Comparison of ENCODE assay signal across 22 cellular contexts in the genomic region with DNA sequence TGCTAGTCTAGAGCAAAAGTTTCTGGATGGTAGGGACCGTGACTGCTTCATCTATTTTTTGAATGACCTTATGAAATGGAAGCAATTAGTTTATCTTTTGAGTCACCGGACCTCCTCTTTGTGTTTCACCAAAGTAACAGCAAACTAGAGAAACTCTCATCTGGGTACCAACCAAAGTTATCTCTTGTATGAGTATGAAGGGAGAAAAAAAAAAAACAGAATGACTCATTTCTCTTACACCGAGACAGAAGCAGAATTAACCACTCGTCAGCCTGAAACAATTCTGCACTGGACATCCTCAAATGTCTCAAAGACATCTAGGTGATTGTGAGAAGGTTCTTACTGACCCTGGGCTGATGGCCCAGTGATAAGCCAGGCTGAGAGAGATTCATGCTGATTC. TPM values are rescaled to one million over a fixed set of nuclear protein-coding genes. Genes with fewer than 3 reads are reported as not detected.
DNase-seq lines count a peak whose midpoint lies in the region; ATAC-seq and TF ChIP-seq lines count a peak whose summit lies in the region.
"Had no signal": no experiment of that assay in that cellular context is flagged by ENCODE, and none has a peak within 500 bp of the region (broad histone marks: within the 10 kb centered on the region; RNA-seq: fewer than 3 reads in every experiment).

No MANE protein-coding gene starts in this region.

- POLR2A ChIA-PET in activated CD4-positive, alpha-beta memory T cell treated with anti-CD3 and anti-CD28 coated beads for 36 hours (lab: Charles Lee), result no interaction called here
- POLR2A ChIA-PET in activated CD4-positive, alpha-beta memory T cell treated with anti-CD3 and anti-CD28 coated beads, Interleukin-2, amount 10 ng/mL, durations not matched to agents 7 days and 5 days (lab: Charles Lee), result interaction anchor here (1.4 kb wide), 1 partner anchor 18 kb away, joined by 3 read pairs; the partner anchor contains the start of gene ZNF100

- CTCF ChIA-PET in activated CD4-positive, alpha-beta memory T cell treated with anti-CD3 and anti-CD28 coated beads for 36 hours (lab: Charles Lee), result no interaction called here
- CTCF ChIA-PET in activated CD4-positive, alpha-beta memory T cell treated with anti-CD3 and anti-CD28 coated beads, Interleukin-2, amount 10 ng/mL, durations not matched to agents 7 days and 5 days (lab: Charles Lee), result no interaction called here

- peaks cover 8% of the 10 kb centered on the region for H3K9me3 Mint-ChIP-seq in activated CD4-positive, alpha-beta memory T cell treated with anti-CD3 and anti-CD28 coated beads for 36 hours
- peaks cover 47% of the 10 kb centered on the region for H3K9me3 Mint-ChIP-seq in activated CD4-positive, alpha-beta memory T cell treated with anti-CD3 and anti-CD28 coated beads, Interleukin-2, amount 10 ng/mL, durations not matched to agents 7 days and 5 days
- peaks cover 3 to 7% of the 10 kb centered on the region in 2 donors for H3K9me3 Mint-ChIP-seq in stimulated activated naive B cell treated with anti-CD40 and anti-IgM and Interleukin-4, amounts not matched to agents 10 μg/mL and 1 μg/mL and 100 μg/mL, for 72 hours

- H3K27me3 Mint-ChIP-seq in activated CD4-positive, alpha-beta memory T cell treated with anti-CD3 and anti-CD28 coated beads for 36 hours, result no peaks in the 10 kb centered on the region
- no peaks in the 10 kb centered on the region for H3K27me3 Mint-ChIP-seq in activated CD4-positive, alpha-beta memory T cell treated with anti-CD3 and anti-CD28 coated beads, Interleukin-2, amount 10 ng/mL, durations not matched to agents 7 days and 5 days
- H3K27me3 Mint-ChIP-seq in stimulated activated naive B cell treated with anti-CD40 and anti-IgM and Interleukin-4, amounts not matched to agents 10 μg/mL and 1 μg/mL and 100 μg/mL, for 72 hours, result no peaks in the 10 kb centered on the region

- no peak overlapping the region for H3K4me3 Mint-ChIP-seq in activated CD4-positive, alpha-beta memory T cell treated with anti-CD3 and anti-CD28 coated beads for 36 hours
- no peak overlapping the region for H3K4me3 Mint-ChIP-seq in activated CD4-positive, alpha-beta memory T cell treated with anti-CD3 and anti-CD28 coated beads, Interleukin-2, amount 10 ng/mL, durations not matched to agents 7 days and 5 days
- H3K4me3 Mint-ChIP-seq in stimulated activated naive B cell treated with anti-CD40 and anti-IgM and Interleukin-4, amounts not matched to agents 10 μg/mL and 1 μg/mL and 100 μg/mL, for 72 hours, result no peak overlapping the region
- H3K4me3 Mint-ChIP-seq: T-helper 1 cell treated with Interleukin-12 subunit alpha and Interleukin-12 subunit beta and Interleukin-4 antibody, amounts not matched to agents 30 μg/mL and 1 μg/mL, for 36 hours had no signal

- no peak overlapping the region for H3K4me3 ChIP-seq in choroid plexus epithelial cell (ENCODE audit: low read depth, low read length)
- H3K4me3 ChIP-seq: lung, SJCRH30, spleen had no signal

- H3K4me1 Mint-ChIP-seq in activated CD4-positive, alpha-beta memory T cell treated with anti-CD3 and anti-CD28 coated beads for 36 hours (ENCODE audit: low read depth), result peaks cover 17% of the 10 kb centered on the region
- peaks cover 2% of the 10 kb centered on the region for H3K4me1 Mint-ChIP-seq in activated CD4-positive, alpha-beta memory T cell treated with anti-CD3 and anti-CD28 coated beads, Interleukin-2, amount 10 ng/mL, durations not matched to agents 7 days and 5 days
- peaks cover 8 to 19% of the 10 kb centered on the region in 2 donors for H3K4me1 Mint-ChIP-seq in stimulated activated naive B cell treated with anti-CD40 and anti-IgM and Interleukin-4, amounts not matched to agents 10 μg/mL and 1 μg/mL and 100 μg/mL, for 72 hours

- DNase-seq in activated CD4-positive, alpha-beta memory T cell treated with anti-CD3 and anti-CD28 coated beads for 36 hours, result no peak
- DNase-seq in activated CD4-positive, alpha-beta memory T cell treated with anti-CD3 and anti-CD28 coated beads, Interleukin-2, amount 10 ng/mL, durations not matched to agents 7 days and 5 days, result no peak
- DNase-seq in RPMI7951 (ENCODE audit: low read depth) (peak; percentile 3), choroid plexus epithelial cell (ENCODE audit: low read depth) (peak; percentile 25), NCI-H1417 treated with DMSO at 0.1 percent for 48 hours (lab: John Stamatoyannopoulos, UW) (no peak), NCI-H2227 (lab: John Stamatoyannopoulos, UW; ENCODE audit: unreplicated experiment) (no peak)
- DNase-seq in stimulated activated naive B cell treated with anti-CD40 and anti-IgM and Interleukin-4, amounts not matched to agents 10 μg/mL and 1 μg/mL and 100 μg/mL, for 72 hours, result no peak
- DNase-seq: activated CD4-positive, alpha-beta T cell treated with anti-CD3 and anti-CD28 coated beads, Interleukin-2, amount 50 U/mL, for 4 hours; activated naive CD4-positive, alpha-beta T cell treated with Interleukin-2 at 50 U/mL for 16 hours; BE2C; COR-L47; dermis blood vessel endothelial cell; KBM-7; NCI-H2029; NCI-H345; OCI-M1; SJCRH30; spleen; stimulated activated CD4-positive, alpha-beta T cell treated with anti-CD3 and anti-CD28 coated beads, Interleukin-4, amount 100 ng/mL, for 4 hours had no signal

- ATAC-seq in stimulated activated naive B cell treated with anti-CD40 and anti-IgM and Interleukin-4, amounts not matched to agents 10 μg/mL and 1 μg/mL and 100 μg/mL, for 72 hours (replicated peaks), result peak; percentile 73 to 92
- ATAC-seq in GM19351 (IDR thresholded peaks at IDR 0.05; ENCODE audit: unreplicated experiment), result no peak

- intact Hi-C loops in activated CD4-positive, alpha-beta memory T cell treated with anti-CD3 and anti-CD28 coated beads for 36 hours (cut with micrococcal nuclease), result loop anchor here (1.0 kb wide), 1 partner anchor 18 kb away; the partner anchor contains the start of gene ZNF100

- no peak for TF ChIP-seq CTCF in choroid plexus epithelial cell (conservative IDR thresholded peaks at IDR 0.05; ENCODE audit: low read depth, low read length)

- H3K36me3 Mint-ChIP-seq in activated CD4-positive, alpha-beta memory T cell treated with anti-CD3 and anti-CD28 coated beads for 36 hours, result peaks cover 65% of the 10 kb centered on the region
- peaks cover 85% of the 10 kb centered on the region for H3K36me3 Mint-ChIP-seq in activated CD4-positive, alpha-beta memory T cell treated with anti-CD3 and anti-CD28 coated beads, Interleukin-2, amount 10 ng/mL, durations not matched to agents 7 days and 5 days (ENCODE audit: low read depth)
- peaks cover 53 to 69% of the 10 kb centered on the region in 2 donors for H3K36me3 Mint-ChIP-seq in stimulated activated naive B cell treated with anti-CD40 and anti-IgM and Interleukin-4, amounts not matched to agents 10 μg/mL and 1 μg/mL and 100 μg/mL, for 72 hours

- peak overlapping the region; percentile 28 for H3K27ac Mint-ChIP-seq in activated CD4-positive, alpha-beta memory T cell treated with anti-CD3 and anti-CD28 coated beads for 36 hours
- H3K27ac Mint-ChIP-seq in activated CD4-positive, alpha-beta memory T cell treated with anti-CD3 and anti-CD28 coated beads, Interleukin-2, amount 10 ng/mL, durations not matched to agents 7 days and 5 days, result no peak overlapping the region
- H3K27ac Mint-ChIP-seq in stimulated activated naive B cell treated with anti-CD40 and anti-IgM and Interleukin-4, amounts not matched to agents 10 μg/mL and 1 μg/mL and 100 μg/mL, for 72 hours, result peak overlapping the region; percentile 81
- H3K27ac Mint-ChIP-seq: T-helper 1 cell treated with Interleukin-12 subunit alpha and Interleukin-12 subunit beta and Interleukin-4 antibody, amounts not matched to agents 30 μg/mL and 1 μg/mL, for 36 hours had no signal

RNA-seq across cellular contexts. Expression of gene ZNF100, which starts 18.3 kb away (rescaled TPM):
- total RNA-seq in activated CD4-positive, alpha-beta memory T cell treated with anti-CD3 and anti-CD28 coated beads for 36 hours, result 10 to 100 TPM; 20.9 to 23.6 TPM
- 10 to 100 TPM; 18.9 to 19.5 TPM for total RNA-seq in activated CD4-positive, alpha-beta memory T cell treated with anti-CD3 and anti-CD28 coated beads, Interleukin-2, amount 10 ng/mL, durations not matched to agents 7 days and 5 days
- total RNA-seq in RPMI7951 (2014; rRNA removed; shearing (Covaris generic)), result 5.1 and 6.8 TPM in 2 replicates

Comparison
In these comparisons a context has a peak if more than half of its experiments do, and no peak if none do; other contexts are left out.
1. DNase-seq: peak in RPMI7951 (single experiment) and choroid plexus epithelial cell (single experiment); none in activated CD4-positive, alpha-beta memory T cell treated with anti-CD3 and anti-CD28 coated beads for 36 hours (single experiment), activated CD4-positive, alpha-beta memory T cell treated with anti-CD3 and anti-CD28 coated beads, Interleukin-2, amount 10 ng/mL, durations not matched to agents 7 days and 5 days (single experiment), stimulated activated naive B cell treated with anti-CD40 and anti-IgM and Interleukin-4, amounts not matched to agents 10 μg/mL and 1 μg/mL and 100 μg/mL, for 72 hours (single experiment), NCI-H1417 treated with DMSO at 0.1 percent for 48 hours (single experiment) and NCI-H2227 (single experiment).